In the genomic region with DNA sequence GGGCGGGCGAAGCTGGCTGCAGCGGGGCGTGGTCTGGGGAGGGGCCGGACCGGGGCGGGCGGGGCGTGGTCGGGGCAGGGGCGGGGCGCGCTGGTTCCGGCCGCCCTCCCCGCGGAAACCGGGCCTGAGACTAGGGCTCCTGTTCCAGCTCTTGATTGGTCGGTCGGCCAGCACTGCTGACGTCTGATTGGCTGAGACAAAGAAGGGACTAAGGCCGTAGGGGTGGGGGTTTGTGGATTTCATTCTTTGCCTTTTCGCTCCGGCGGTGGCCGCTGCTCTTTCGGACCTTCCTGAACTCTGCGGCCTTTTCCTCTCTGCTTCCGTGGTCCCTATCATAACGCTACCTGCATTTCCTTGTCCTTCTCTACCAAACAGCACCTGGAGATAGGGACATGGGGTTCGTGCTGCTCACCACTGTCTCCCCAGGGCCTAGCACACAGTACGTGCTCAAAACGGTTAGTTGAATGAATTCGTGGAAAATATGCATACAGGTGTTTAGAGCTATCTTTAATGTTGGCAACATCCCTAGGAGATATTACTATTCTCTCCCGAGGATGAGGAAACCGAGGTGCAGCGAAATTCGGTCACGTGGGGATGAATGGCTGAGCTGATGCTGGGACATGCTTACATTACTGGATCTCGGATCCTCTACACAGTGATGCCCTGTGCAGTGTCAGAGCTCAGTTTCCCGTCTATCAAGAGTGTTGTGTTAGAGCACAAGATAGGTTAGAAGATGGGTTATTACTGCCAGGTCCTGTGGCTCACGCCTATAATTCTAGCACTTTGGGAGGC, we compare ENCODE assay signal across 8 cellular contexts.
DNase-seq lines count a peak whose midpoint lies in the region; ATAC-seq lines count a peak whose summit lies in the region.

No MANE protein-coding gene starts in this region.

- no peaks in the 10 kb centered on the region for H3K9me3 Mint-ChIP-seq in activated T-cell treated with anti-CD3 and anti-CD28 coated beads, Interleukin-2, amount 50 U/mL, for 72 hours

- DNase-seq in DMS153 (lab: John Stamatoyannopoulos, UW) = peak; percentile 91
- DNase-seq in HuH-7.5 (ENCODE audit: low spot score) = peak; percentile 96
- peak; percentile 92 for DNase-seq in OCI-M1 (lab: John Stamatoyannopoulos, UW)
- DNase-seq in activated T-cell treated with anti-CD3 and anti-CD28 coated beads, Interleukin-2, amount 50 U/mL, for 72 hours = peak; percentile 88 to 91
- DNase-seq in fibroblast of gingiva (ENCODE audit: low read depth) = peak; percentile 87
- peak; percentile 90 for DNase-seq in myocyte (ENCODE audit: low read depth)
- peak; percentile 53 for DNase-seq in stimulated activated CD8-positive, alpha-beta memory T cell treated with anti-CD3 and anti-CD28 coated beads, Interleukin-7, amount 100 ng/mL, for 24 hours (ENCODE audit: low read depth)

- H3K27ac Mint-ChIP-seq in activated T-cell treated with anti-CD3 and anti-CD28 coated beads, Interleukin-2, amount 50 U/mL, for 72 hours = no peak overlapping the region

- peaks cover 17% of the 10 kb centered on the region for H3K4me1 Mint-ChIP-seq in activated T-cell treated with anti-CD3 and anti-CD28 coated beads, Interleukin-2, amount 50 U/mL, for 72 hours (ENCODE audit: low read depth)

- H3K27me3 Mint-ChIP-seq in activated T-cell treated with anti-CD3 and anti-CD28 coated beads, Interleukin-2, amount 50 U/mL, for 72 hours (ENCODE audit: low read depth) = peaks cover 34% of the 10 kb centered on the region

- peak; percentile 85 for ATAC-seq in GM21528 (IDR thresholded peaks at IDR 0.05; ENCODE audit: low FRiP score, unreplicated experiment)
- ATAC-seq in activated T-cell treated with anti-CD3 and anti-CD28 coated beads, Interleukin-2, amount 50 U/mL, for 72 hours (replicated peaks in 1 of 2) = peak; percentile 97 to 98

- H3K4me3 Mint-ChIP-seq in activated T-cell treated with anti-CD3 and anti-CD28 coated beads, Interleukin-2, amount 50 U/mL, for 72 hours = peak overlapping the region; percentile 82 to 97

- H3K36me3 Mint-ChIP-seq in activated T-cell treated with anti-CD3 and anti-CD28 coated beads, Interleukin-2, amount 50 U/mL, for 72 hours (ENCODE audit: insufficient read depth in 2 of 2) = no peaks in the 10 kb centered on the region

Comparison
In these comparisons a context has a peak if more than half of its experiments do, and no peak if none do; other contexts are left out.
1. Peak in every context shown above with its lines: DNase-seq and ATAC-seq.